Comparison of ENCODE assay signal across 8 cellular contexts in genomic region chr9:78201158-78201777, GRCh38. TPM values are rescaled to one million over a fixed set of nuclear protein-coding genes. Genes with fewer than 3 reads are reported as not detected.
DNase-seq lines count a peak whose midpoint lies in the region; ATAC-seq lines count a peak whose summit lies in the region.
"Not testable (repeated sequence)": the region's sequence is repeated elsewhere in the genome, so short reads cannot be mapped to it uniquely, and the experiment has no call there.

No MANE protein-coding gene starts in this region.

- DNase-seq in M059J (ENCODE audit: low read depth) (peak; percentile 30), T follicular helper cell (ENCODE audit: low read depth) (peak; percentile 43), activated T-cell treated with anti-CD3 and anti-CD28 coated beads for 24 hours (ENCODE audit: low read depth) (peak; percentile 29), renal cortical epithelial cell (ENCODE audit: low read depth) (peak; percentile 20)
- peak; percentile 35 to 41 (median 40) for DNase-seq in effector memory CD8-positive, alpha-beta T cell
- peak; percentile 56 for DNase-seq in stimulated activated naive CD8-positive, alpha-beta T cell treated with anti-CD3 and anti-CD28 coated beads, Interleukin-15, Interleukin-2, amounts not matched to agents 100 U/mL and 50 U/mL, for 24 hours

- peaks cover 23 to 26% of the 10 kb centered on the region in 2 donors for H3K4me1 Mint-ChIP-seq in effector memory CD8-positive, alpha-beta T cell (ENCODE audit: low read depth in 2 of 2)

- peak overlapping the region; percentile 71 to 73 for H3K4me3 Mint-ChIP-seq in effector memory CD8-positive, alpha-beta T cell

- H3K9me3 Mint-ChIP-seq in effector memory CD8-positive, alpha-beta T cell = peaks cover 17 to 27% of the 10 kb centered on the region in 2 donors

- ATAC-seq in GM18502 (IDR thresholded peaks at IDR 0.05; ENCODE audit: poor library complexity, unreplicated experiment) (peak; percentile 89), HG02588 (IDR thresholded peaks at IDR 0.05; ENCODE audit: unreplicated experiment) (peak; percentile 85)
- ATAC-seq in effector memory CD8-positive, alpha-beta T cell (replicated peaks) = peak; percentile 98
- peak; percentile 68 for ATAC-seq in stimulated activated naive CD8-positive, alpha-beta T cell treated with anti-CD3 and anti-CD28 coated beads, Interleukin-15, Interleukin-2, amounts not matched to agents 100 U/mL and 50 U/mL, for 24 hours

- H3K27me3 Mint-ChIP-seq in effector memory CD8-positive, alpha-beta T cell = not testable (repeated sequence)

- H3K27ac Mint-ChIP-seq in effector memory CD8-positive, alpha-beta T cell = peak overlapping the region; percentile 87 to 92

- not testable (repeated sequence) for H3K36me3 Mint-ChIP-seq in effector memory CD8-positive, alpha-beta T cell (ENCODE audit: insufficient read depth)

RNA-seq across cellular contexts. Expression of gene CEP78, which starts 34.6 kb away (rescaled TPM):
- 33.6 and 42.7 TPM in 2 replicates for total RNA-seq in M059J (2014; rRNA removed; shearing (Covaris generic))
- 11.0 and 16.7 TPM in 2 replicates for total RNA-seq in renal cortical epithelial cell

Comparison
In these comparisons a context has a peak if more than half of its experiments do, and no peak if none do; other contexts are left out.
1. Peak in every context shown above with its lines: DNase-seq and ATAC-seq.